ENCODE assay signal across 33 cellular contexts in the genomic region with DNA sequence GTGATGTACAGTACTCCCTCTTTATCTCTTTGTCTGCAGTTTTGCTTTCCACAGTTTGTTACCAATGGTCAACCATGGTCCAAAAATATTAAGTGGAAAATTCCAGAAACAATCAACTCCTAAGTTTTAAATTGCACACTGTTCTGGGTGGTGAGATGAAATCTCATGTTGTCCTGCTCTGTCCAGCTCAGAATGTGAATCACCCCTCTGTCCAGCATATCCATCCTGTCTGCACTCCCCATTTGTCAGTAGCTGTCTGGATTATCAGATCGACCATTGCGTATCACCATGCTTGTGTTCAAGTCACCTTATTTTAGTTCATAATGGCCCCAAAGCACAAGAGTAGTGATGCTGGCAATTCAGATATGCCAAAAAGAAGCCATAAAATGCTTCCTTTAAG.
"Had no signal": no experiment of that assay in that cellular context is flagged by ENCODE, and none has a peak within 500 bp of the region (broad histone marks: within the 10 kb centered on the region; RNA-seq: fewer than 3 reads in every experiment).

No MANE protein-coding gene starts in this region.

- H3K36me3 ChIP-seq: adrenal gland, breast epithelium, cardiac muscle cell, colonic mucosa, esophagus squamous epithelium, gastroesophageal sphincter, heart right ventricle had no signal

- H3K27me3 ChIP-seq: adrenal gland, body of pancreas, breast epithelium, cardiac muscle cell, colonic mucosa, esophagus squamous epithelium, gastroesophageal sphincter, heart right ventricle had no signal

- H3K4me3 ChIP-seq: adrenal gland, body of pancreas, breast epithelium, cardiac muscle cell, colonic mucosa, esophagus squamous epithelium, gastroesophageal sphincter, heart right ventricle had no signal

- ATAC-seq: activated CD4-positive, alpha-beta T cell treated with anti-CD3 and anti-CD28 coated beads for 36 hours; activated CD8-positive, alpha-beta memory T cell treated with anti-CD3 and anti-CD28 coated beads, Interleukin-2, amount 10 ng/mL, durations not matched to agents 7 days and 5 days; activated CD8-positive, alpha-beta T cell treated with anti-CD3 and anti-CD28 coated beads, Interleukin-2, amount 10 ng/mL, durations not matched to agents 7 days and 5 days; activated naive CD8-positive, alpha-beta T cell treated with anti-CD3 and anti-CD28 coated beads, Interleukin-2, amount 50 U/mL, for 24 hours; body of pancreas; effector memory CD8-positive, alpha-beta T cell; gastroesophageal sphincter; heart right ventricle; T-helper 17 cell had no signal

- H3K9me3 ChIP-seq: adrenal gland, body of pancreas, colonic mucosa, esophagus squamous epithelium had no signal

- DNase-seq: activated CD4-positive, alpha-beta memory T cell treated with anti-CD3 and anti-CD28 coated beads for 36 hours; activated CD4-positive, alpha-beta T cell treated with anti-CD3 and anti-CD28 coated beads for 36 hours; activated CD4-positive, alpha-beta T cell treated with anti-CD3 and anti-CD28 coated beads, Interleukin-2, amount 10 ng/mL, durations not matched to agents 24 days and 14 days; activated CD4-positive, CD25-positive, alpha-beta regulatory T cell; activated CD4-positive, CD25-positive, alpha-beta regulatory T cell treated with anti-CD3 and anti-CD28 coated beads, Interleukin-2, amount 50 U/mL, for 72 hours; activated CD8-positive, alpha-beta memory T cell treated with anti-CD3 and anti-CD28 coated beads, Interleukin-2, amount 10 ng/mL, durations not matched to agents 7 days and 5 days; activated CD8-positive, alpha-beta memory T cell treated with anti-CD3 and anti-CD28 coated beads, Interleukin-2, amount 50 U/mL, for 4 hours; activated CD8-positive, alpha-beta T cell treated with anti-CD3 and anti-CD28 coated beads, Interleukin-2, amount 10 ng/mL, durations not matched to agents 7 days and 5 days; activated effector memory CD4-positive, alpha-beta T cell treated with anti-CD3 and anti-CD28 coated beads, Interleukin-2, amount 50 U/mL, for 16 hours; activated naive CD4-positive, alpha-beta T cell treated with anti-CD3 and anti-CD28 coated beads for 36 hours; activated naive CD8-positive, alpha-beta T cell treated with anti-CD3 and anti-CD28 coated beads for 36 hours; activated naive CD8-positive, alpha-beta T cell treated with anti-CD3 and anti-CD28 coated beads, Interleukin-2, amount 50 U/mL, for 24 hours; activated T-cell treated with anti-CD3 and anti-CD28 coated beads, Interleukin-2, amount 50 U/mL, for 1 hour; activated T-cell treated with anti-CD3 and anti-CD28 coated beads, Interleukin-2, amount 50 U/mL, for 48 hours; adrenal gland; amygdala; aorta; body of pancreas; central memory CD4-positive, alpha-beta T cell; cerebellar nuclear complex; colonic mucosa; effector CD4-positive, alpha-beta T cell; effector memory CD8-positive, alpha-beta T cell; esophagus squamous epithelium; foreskin melanocyte; heart right ventricle; T-helper 1 cell; T-helper 17 cell; T1000 had no signal

- H3K27ac ChIP-seq: adrenal gland, body of pancreas, cardiac muscle cell, colonic mucosa, epithelial cell of prostate, esophagus squamous epithelium, gastroesophageal sphincter, heart right ventricle had no signal

- H3K4me1 ChIP-seq: adrenal gland, body of pancreas, breast epithelium, colonic mucosa, esophagus squamous epithelium, gastroesophageal sphincter, heart right ventricle had no signal
